In genomic region chr1:94384485-94385353, GRCh38 we compare ENCODE assay signal across 1 cellular context.
TF ChIP-seq lines count a peak whose summit lies in the region.

No MANE protein-coding gene starts in this region.

TF ChIP-seq in GM23338, 12 proteins besides CTCF, POLR2A, EP300 and RAD21 (continued from another document):
- TF ChIP-seq ZNF462 (CRISPR knock-in tag; IDR thresholded peaks at IDR 0.05) (no peak), NANOG (IDR thresholded peaks at IDR 0.05; ENCODE audit: borderline replicate concordance) (no peak), CREB1 (CRISPR knock-in tag; IDR thresholded peaks at IDR 0.05; ENCODE audit: low read depth) (no peak)
